Comparison of ENCODE assay signal across 19 cellular contexts in genomic region chr2:132462242-132462641, GRCh38.
"Had no signal": no experiment of that assay in that cellular context is flagged by ENCODE, and none has a peak within 500 bp of the region (broad histone marks: within the 10 kb centered on the region; RNA-seq: fewer than 3 reads in every experiment).

No MANE protein-coding gene starts in this region.

- DNase-seq: occipital lobe; ovary; posterior cingulate gyrus; psoas muscle; right cardiac atrium; right lobe of liver; sigmoid colon; small intestine; stimulated activated CD4-positive, alpha-beta T cell treated with anti-CD3 and anti-CD28 coated beads, Interleukin-15, amount 100 ng/mL, for 24 hours; stimulated activated CD4-positive, alpha-beta T cell treated with anti-CD3 and anti-CD28 coated beads, Interleukin-2, amount 100 ng/mL, for 24 hours; stimulated activated CD4-positive, alpha-beta T cell treated with anti-CD3 and anti-CD28 coated beads, Interleukin-2, amount 100 ng/mL, for 48 hours; stimulated activated CD4-positive, alpha-beta T cell treated with anti-CD3 and anti-CD28 coated beads, Interleukin-4, amount 100 ng/mL, for 24 hours; stimulated activated naive B cell treated with anti-CD40 and anti-IgM and Interleukin-4, amounts not matched to agents 10 μg/mL and 1 μg/mL and 100 μg/mL, for 72 hours; stimulated activated naive CD4-positive, alpha-beta T cell treated with Interleukin-2 at 50 U/mL for 16 hours; stomach; thyroid gland; trophoblast cell; upper lobe of left lung had no signal

- ATAC-seq: psoas muscle; right cardiac atrium; right lobe of liver; stimulated activated effector memory CD8-positive, alpha-beta T cell treated with anti-CD3 and anti-CD28 coated beads, Interleukin-12 subunit alpha, Interleukin-12 subunit beta, amount 100 ng/mL, for 72 hours; stimulated activated naive B cell treated with anti-CD40 and anti-IgM and Interleukin-4, amounts not matched to agents 10 μg/mL and 1 μg/mL and 100 μg/mL, for 72 hours had no signal
